Comparison of ENCODE assay signal across 1 cellular context in the genomic region with DNA sequence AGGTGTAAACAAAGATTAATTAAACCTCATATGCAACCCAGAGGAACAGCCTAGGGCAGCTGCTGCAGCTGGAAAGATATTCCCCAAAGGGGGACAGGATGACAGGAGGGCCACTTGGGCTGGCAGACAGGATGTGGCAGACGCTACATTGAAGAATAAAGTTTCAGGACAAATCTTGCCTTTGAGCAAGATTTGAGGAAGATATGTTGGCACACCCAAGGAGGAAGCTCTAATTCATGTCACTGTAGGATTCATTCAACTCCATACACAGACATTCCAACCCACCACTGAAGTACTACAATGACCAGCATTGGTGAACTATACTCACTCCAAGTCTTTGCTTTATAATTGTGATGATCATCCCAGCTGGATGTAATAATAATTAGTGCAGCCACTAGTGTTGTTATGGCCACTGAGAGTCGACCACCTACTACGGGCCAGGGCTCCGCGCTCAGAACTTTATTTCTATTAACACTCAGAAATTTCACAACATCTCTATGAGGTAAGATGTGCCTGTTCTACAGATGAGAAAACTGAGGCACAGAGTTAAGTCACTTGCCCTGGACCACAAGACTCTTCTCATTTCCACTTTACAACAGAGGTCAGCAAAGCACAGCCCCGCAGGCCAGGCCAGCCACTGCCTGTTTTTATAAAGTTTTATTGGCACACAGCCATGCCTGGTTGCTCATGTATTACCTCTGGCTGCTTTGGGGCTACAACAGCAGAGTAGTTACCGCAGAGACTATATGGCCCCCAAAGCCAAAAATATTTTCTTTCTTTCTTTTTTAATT.
A peak's percentile ranks its signal among the peaks of the same experiment; 100 is the strongest.
TF ChIP-seq lines count a peak whose summit lies in the region.

No MANE protein-coding gene starts in this region.

TF ChIP-seq in GM12878, 131 proteins besides CTCF, POLR2A, EP300 and RAD21:
- TF ChIP-seq, protein P1, sequence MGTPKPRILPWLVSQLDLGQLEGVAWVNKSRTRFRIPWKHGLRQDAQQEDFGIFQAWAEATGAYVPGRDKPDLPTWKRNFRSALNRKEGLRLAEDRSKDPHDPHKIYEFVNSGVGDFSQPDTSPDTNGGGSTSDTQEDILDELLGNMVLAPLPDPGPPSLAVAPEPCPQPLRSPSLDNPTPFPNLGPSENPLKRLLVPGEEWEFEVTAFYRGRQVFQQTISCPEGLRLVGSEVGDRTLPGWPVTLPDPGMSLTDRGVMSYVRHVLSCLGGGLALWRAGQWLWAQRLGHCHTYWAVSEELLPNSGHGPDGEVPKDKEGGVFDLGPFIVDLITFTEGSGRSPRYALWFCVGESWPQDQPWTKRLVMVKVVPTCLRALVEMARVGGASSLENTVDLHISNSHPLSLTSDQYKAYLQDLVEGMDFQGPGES (IDR thresholded peaks at IDR 0.05) = no peak
- TF ChIP-seq ETV6 (conservative IDR thresholded peaks at IDR 0.05 in 1 of 2, IDR thresholded peaks at IDR 0.05 in 1 of 2; ENCODE audit: borderline replicate concordance in 1 of 2, low read depth in 1 of 2) = no peak
- TF ChIP-seq, protein P2, sequence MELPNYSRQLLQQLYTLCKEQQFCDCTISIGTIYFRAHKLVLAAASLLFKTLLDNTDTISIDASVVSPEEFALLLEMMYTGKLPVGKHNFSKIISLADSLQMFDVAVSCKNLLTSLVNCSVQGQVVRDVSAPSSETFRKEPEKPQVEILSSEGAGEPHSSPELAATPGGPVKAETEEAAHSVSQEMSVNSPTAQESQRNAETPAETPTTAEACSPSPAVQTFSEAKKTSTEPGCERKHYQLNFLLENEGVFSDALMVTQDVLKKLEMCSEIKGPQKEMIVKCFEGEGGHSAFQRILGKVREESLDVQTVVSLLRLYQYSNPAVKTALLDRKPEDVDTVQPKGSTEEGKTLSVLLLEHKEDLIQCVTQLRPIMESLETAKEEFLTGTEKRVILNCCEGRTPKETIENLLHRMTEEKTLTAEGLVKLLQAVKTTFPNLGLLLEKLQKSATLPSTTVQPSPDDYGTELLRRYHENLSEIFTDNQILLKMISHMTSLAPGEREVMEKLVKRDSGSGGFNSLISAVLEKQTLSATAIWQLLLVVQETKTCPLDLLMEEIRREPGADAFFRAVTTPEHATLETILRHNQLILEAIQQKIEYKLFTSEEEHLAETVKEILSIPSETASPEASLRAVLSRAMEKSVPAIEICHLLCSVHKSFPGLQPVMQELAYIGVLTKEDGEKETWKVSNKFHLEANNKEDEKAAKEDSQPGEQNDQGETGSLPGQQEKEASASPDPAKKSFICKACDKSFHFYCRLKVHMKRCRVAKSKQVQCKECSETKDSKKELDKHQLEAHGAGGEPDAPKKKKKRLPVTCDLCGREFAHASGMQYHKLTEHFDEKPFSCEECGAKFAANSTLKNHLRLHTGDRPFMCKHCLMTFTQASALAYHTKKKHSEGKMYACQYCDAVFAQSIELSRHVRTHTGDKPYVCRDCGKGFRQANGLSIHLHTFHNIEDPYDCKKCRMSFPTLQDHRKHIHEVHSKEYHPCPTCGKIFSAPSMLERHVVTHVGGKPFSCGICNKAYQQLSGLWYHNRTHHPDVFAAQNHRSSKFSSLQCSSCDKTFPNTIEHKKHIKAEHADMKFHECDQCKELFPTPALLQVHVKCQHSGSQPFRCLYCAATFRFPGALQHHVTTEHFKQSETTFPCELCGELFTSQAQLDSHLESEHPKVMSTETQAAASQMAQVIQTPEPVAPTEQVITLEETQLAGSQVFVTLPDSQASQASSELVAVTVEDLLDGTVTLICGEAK (IDR thresholded peaks at IDR 0.05; ENCODE audit: borderline replicate concordance) = peak; percentile 79
- TF ChIP-seq TCF12 (IDR thresholded peaks at IDR 0.05; ENCODE audit: low read depth, low read length) = no peak
- no peak for TF ChIP-seq NR2C2 (IDR thresholded peaks at IDR 0.05; ENCODE audit: borderline replicate concordance, control insufficient read depth, insufficient read length, low read depth)
- no peak for TF ChIP-seq SRF (IDR thresholded peaks at IDR 0.05; ENCODE audit: low read depth in 2 of 2, low read length in 2 of 2)
